17 cellular contexts compared by ENCODE assay signal in the genomic region with DNA sequence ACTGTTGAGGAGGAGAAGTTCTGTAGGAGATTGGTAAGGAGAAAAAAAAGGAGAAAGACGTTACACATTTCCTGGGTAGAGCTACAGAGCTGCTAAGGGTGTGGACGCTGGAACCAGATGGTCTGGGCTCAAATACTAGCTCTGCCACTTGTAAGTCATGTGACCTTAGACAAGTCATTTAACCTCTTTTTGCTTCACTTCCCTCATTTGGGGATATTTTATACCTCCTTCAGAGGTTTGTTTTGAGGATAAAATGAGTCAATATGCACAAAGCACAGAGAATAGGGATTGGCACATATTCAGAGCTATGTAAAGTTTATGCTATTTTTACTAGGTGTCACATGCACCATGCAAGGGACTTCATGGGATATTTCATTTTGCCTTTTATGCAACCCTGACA.
"Had no signal": no experiment of that assay in that cellular context is flagged by ENCODE, and none has a peak within 500 bp of the region (broad histone marks: within the 10 kb centered on the region; RNA-seq: fewer than 3 reads in every experiment).

No MANE protein-coding gene starts in this region.

- H3K27me3 ChIP-seq: heart left ventricle, pancreas, right atrium auricular region, spleen, upper lobe of right lung had no signal

- H3K9me3 ChIP-seq: heart left ventricle, pancreas, psoas muscle, right atrium auricular region, spleen, upper lobe of right lung had no signal

- ATAC-seq: activated naive CD4-positive, alpha-beta T cell treated with anti-CD3 and anti-CD28 coated beads, Interleukin-2, amount 50 U/mL, for 72 hours; heart left ventricle; left cardiac atrium; pancreas; psoas muscle; stimulated activated naive CD8-positive, alpha-beta T cell treated with anti-CD3 and anti-CD28 coated beads, Interleukin-15, Interleukin-2, amounts not matched to agents 100 U/mL and 50 U/mL, for 24 hours; upper lobe of right lung had no signal

- H3K27ac ChIP-seq: epithelial cell of prostate, heart left ventricle, pancreas, psoas muscle, right atrium auricular region, spleen, upper lobe of right lung, WERI-Rb-1 had no signal

- H3K4me3 ChIP-seq: heart left ventricle, pancreas, psoas muscle, right atrium auricular region, spleen, upper lobe of right lung had no signal

- DNase-seq: activated gamma-delta T cell treated with Interleukin-2 at 50 U/mL for 16 hours; activated T-cell treated with anti-CD3 and anti-CD28 coated beads, Interleukin-2, amount 50 U/mL, for 1 hour; aorta; heart left ventricle; left cardiac atrium; mesenchymal stem cell; nephron progenitor cell; pancreas; psoas muscle; spleen; stimulated activated CD4-positive, alpha-beta T cell treated with anti-CD3 and anti-CD28 coated beads, Interleukin-4, amount 100 ng/mL, for 1 hour; stimulated activated naive CD8-positive, alpha-beta T cell treated with anti-CD3 and anti-CD28 coated beads, Interleukin-15, Interleukin-2, amounts not matched to agents 100 U/mL and 50 U/mL, for 24 hours; upper lobe of right lung; WERI-Rb-1 had no signal

- H3K36me3 ChIP-seq: heart left ventricle, pancreas, right atrium auricular region, spleen, upper lobe of right lung, WERI-Rb-1 had no signal

- H3K4me1 ChIP-seq: heart left ventricle, pancreas, psoas muscle, right atrium auricular region, spleen, upper lobe of right lung had no signal
